Comparison of ENCODE assay signal across 15 cellular contexts in the genomic region with DNA sequence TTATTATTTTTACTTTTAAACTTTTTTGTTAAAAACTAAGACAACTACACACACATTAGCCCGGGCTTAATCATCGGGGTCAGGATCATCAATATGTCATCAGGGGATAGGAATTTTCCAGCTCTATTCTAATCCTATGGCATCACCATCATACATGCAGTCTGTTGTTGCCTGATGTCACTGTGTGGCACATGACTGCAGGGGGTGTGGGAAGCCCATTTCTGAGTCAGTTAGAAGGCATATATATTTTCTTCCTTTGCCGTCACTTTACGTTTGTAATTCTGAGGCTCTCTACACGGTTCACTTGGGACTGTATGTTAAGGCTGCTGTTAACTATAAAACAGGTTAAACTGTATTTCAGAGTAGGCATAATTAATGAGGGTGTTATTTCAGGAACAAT.
DNase-seq lines count a peak whose midpoint lies in the region; ATAC-seq and TF ChIP-seq lines count a peak whose summit lies in the region.
"Had no signal": no experiment of that assay in that cellular context is flagged by ENCODE, and none has a peak within 500 bp of the region (broad histone marks: within the 10 kb centered on the region; RNA-seq: fewer than 3 reads in every experiment).

No MANE protein-coding gene starts in this region.

- H3K27ac Mint-ChIP-seq in naive thymus-derived CD4-positive, alpha-beta T cell = no peak overlapping the region
- peak overlapping the region in 1 of 8 donors; percentile 26 for H3K27ac Mint-ChIP-seq in CD8-positive, alpha-beta memory T cell
- H3K27ac Mint-ChIP-seq: activated CD4-positive, alpha-beta memory T cell treated with anti-CD3 and anti-CD28 coated beads for 36 hours; natural killer cell had no signal

- ATAC-seq in naive thymus-derived CD4-positive, alpha-beta T cell = no peak
- ATAC-seq: GM12878, natural killer cell had no signal

- no peak overlapping the region for H3K27ac ChIP-seq in naive thymus-derived CD4-positive, alpha-beta T cell (ENCODE audit: low read depth, low read length)
- no peak overlapping the region for H3K27ac ChIP-seq in CD8-positive, alpha-beta memory T cell (ENCODE audit: low read depth, low read length)
- H3K27ac ChIP-seq: 22Rv1, tibial artery had no signal

- H3K4me1 Mint-ChIP-seq in naive thymus-derived CD4-positive, alpha-beta T cell = peaks cover 8 to 34% (median 32%) of the 10 kb centered on the region in 7 donors
- peaks cover 15 to 21% (median 16%) of the 10 kb centered on the region in 3 donors for H3K4me1 Mint-ChIP-seq in CD8-positive, alpha-beta memory T cell

- H3K27me3 ChIP-seq in naive thymus-derived CD4-positive, alpha-beta T cell (ENCODE audit: control insufficient read depth in 2 of 2, insufficient read depth in 2 of 2, low read length in 2 of 2) = no peaks in the 10 kb centered on the region
- no peaks in the 10 kb centered on the region for H3K27me3 ChIP-seq in CD8-positive, alpha-beta memory T cell (ENCODE audit: insufficient read depth, low read length, poor library complexity, severe bottlenecking)
- H3K27me3 ChIP-seq: tibial artery had no signal

- H3K4me3 Mint-ChIP-seq in naive thymus-derived CD4-positive, alpha-beta T cell = no peak overlapping the region
- no peak overlapping the region for H3K4me3 Mint-ChIP-seq in CD8-positive, alpha-beta memory T cell
- H3K4me3 Mint-ChIP-seq: activated CD4-positive, alpha-beta memory T cell treated with anti-CD3 and anti-CD28 coated beads for 36 hours; natural killer cell had no signal

- POLR2A ChIA-PET in naive thymus-derived CD4-positive, alpha-beta T cell (lab: Charles Lee) = no interaction called here
- POLR2A ChIA-PET in CD8-positive, alpha-beta memory T cell (lab: Charles Lee) = no interaction called here

- H3K4me1 ChIP-seq in naive thymus-derived CD4-positive, alpha-beta T cell (ENCODE audit: control insufficient read depth in 2 of 2, insufficient read depth in 2 of 2, low read length in 2 of 2) = peaks cover 0 to 19% of the 10 kb centered on the region in 2 donors
- peaks cover 18% of the 10 kb centered on the region for H3K4me1 ChIP-seq in CD8-positive, alpha-beta memory T cell (ENCODE audit: insufficient read depth, low read length)

- H3K36me3 Mint-ChIP-seq in naive thymus-derived CD4-positive, alpha-beta T cell = peaks cover 0 to 4% (median 0%) of the 10 kb centered on the region in 5 donors
- no peaks in the 10 kb centered on the region for H3K36me3 Mint-ChIP-seq in CD8-positive, alpha-beta memory T cell
- H3K36me3 Mint-ChIP-seq: activated CD4-positive, alpha-beta memory T cell treated with anti-CD3 and anti-CD28 coated beads for 36 hours; natural killer cell had no signal

- DNase-seq in DMS 273 (lab: John Stamatoyannopoulos, UW; ENCODE audit: unreplicated experiment) (peak; percentile 21), DMS 273 treated with DMSO at 0.1 percent for 48 hours (lab: John Stamatoyannopoulos, UW) (no peak), T1000 (lab: John Stamatoyannopoulos, UW) (peak; percentile 60), fibroblast of pulmonary artery (ENCODE audit: low read depth) (peak; percentile 72), stromal cell of bone marrow (ENCODE audit: low read depth) (peak; percentile 80), 8988T (no peak)
- no peak for DNase-seq in naive thymus-derived CD4-positive, alpha-beta T cell
- DNase-seq in CD8-positive, alpha-beta memory T cell = no peak
- DNase-seq: activated CD4-positive, alpha-beta memory T cell treated with anti-CD3 and anti-CD28 coated beads for 36 hours; hippocampal formation; natural killer cell; stimulated activated CD4-positive, alpha-beta T cell treated with anti-CD3 and anti-CD28 coated beads, Interleukin-4, amount 100 ng/mL, for 1 hour; tibial artery had no signal

- no peaks in the 10 kb centered on the region for H3K9me3 ChIP-seq in naive thymus-derived CD4-positive, alpha-beta T cell (ENCODE audit: control insufficient read depth in 2 of 3, low read length in 3 of 3)
- no peaks in the 10 kb centered on the region for H3K9me3 ChIP-seq in CD8-positive, alpha-beta memory T cell (ENCODE audit: low read length)
- H3K9me3 ChIP-seq: tibial artery had no signal

- H3K27me3 Mint-ChIP-seq in naive thymus-derived CD4-positive, alpha-beta T cell = peaks cover 0 to 14% (median 0%) of the 10 kb centered on the region in 5 donors
- peaks cover 3 to 21% of the 10 kb centered on the region in 2 donors for H3K27me3 Mint-ChIP-seq in CD8-positive, alpha-beta memory T cell
- H3K27me3 Mint-ChIP-seq: activated CD4-positive, alpha-beta memory T cell treated with anti-CD3 and anti-CD28 coated beads for 36 hours had no signal

- H3K4me3 ChIP-seq in fibroblast of pulmonary artery (replicated peaks; ENCODE audit: low read depth, low read length) = no peak overlapping the region
- H3K4me3 ChIP-seq in naive thymus-derived CD4-positive, alpha-beta T cell (ENCODE audit: low read length) = no peak overlapping the region
- H3K4me3 ChIP-seq in CD8-positive, alpha-beta memory T cell (ENCODE audit: low read length) = no peak overlapping the region
- H3K4me3 ChIP-seq: GM12878, tibial artery had no signal

- no peak for TF ChIP-seq CTCF in fibroblast of pulmonary artery (IDR thresholded peaks at IDR 0.05; ENCODE audit: low read length, missing control alignments)

- intact Hi-C loops in naive thymus-derived CD4-positive, alpha-beta T cell (cut with micrococcal nuclease) = no loop called here

- no peaks in the 10 kb centered on the region for H3K9me3 Mint-ChIP-seq in naive thymus-derived CD4-positive, alpha-beta T cell
- H3K9me3 Mint-ChIP-seq in CD8-positive, alpha-beta memory T cell = no peaks in the 10 kb centered on the region
- H3K9me3 Mint-ChIP-seq: activated CD4-positive, alpha-beta memory T cell treated with anti-CD3 and anti-CD28 coated beads for 36 hours; natural killer cell had no signal

- CTCF ChIA-PET in naive thymus-derived CD4-positive, alpha-beta T cell (lab: Charles Lee) = no interaction called here
- CTCF ChIA-PET in CD8-positive, alpha-beta memory T cell (lab: Charles Lee) = no interaction called here

- no peaks in the 10 kb centered on the region for H3K36me3 ChIP-seq in naive thymus-derived CD4-positive, alpha-beta T cell (ENCODE audit: control insufficient read depth in 2 of 3, insufficient read depth in 3 of 3, low read length in 3 of 3)
- H3K36me3 ChIP-seq in CD8-positive, alpha-beta memory T cell (ENCODE audit: insufficient read depth, low read length) = no peaks in the 10 kb centered on the region
- H3K36me3 ChIP-seq: tibial artery had no signal

Comparison
In these comparisons a context has a peak if more than half of its experiments do, and no peak if none do; other contexts are left out.
1. DNase-seq: peak in DMS 273 (single experiment), T1000 (single experiment), fibroblast of pulmonary artery (single experiment) and stromal cell of bone marrow (single experiment); none in DMS 273 treated with DMSO at 0.1 percent for 48 hours (single experiment), 8988T (single experiment), naive thymus-derived CD4-positive, alpha-beta T cell (0 of 9) and CD8-positive, alpha-beta memory T cell (0 of 5).